Comparison of ENCODE assay signal across 23 cellular contexts in genomic region chr2:23555944-23556343, GRCh38.
"Had no signal": no experiment of that assay in that cellular context is flagged by ENCODE, and none has a peak within 500 bp of the region (broad histone marks: within the 10 kb centered on the region; RNA-seq: fewer than 3 reads in every experiment).

No MANE protein-coding gene starts in this region.

- DNase-seq: activated B cell treated with CpG ODN at 0.5 μM for 24 hours; activated CD4-positive, alpha-beta memory T cell treated with anti-CD3 and anti-CD28 coated beads for 36 hours; activated CD4-positive, alpha-beta T cell treated with anti-CD3 and anti-CD28 coated beads for 1 hour; activated CD4-positive, alpha-beta T cell treated with anti-CD3 and anti-CD28 coated beads, Interleukin-2, amount 10 ng/mL, durations not matched to agents 24 days and 14 days; activated CD8-positive, alpha-beta memory T cell treated with anti-CD3 and anti-CD28 coated beads for 24 hours; activated gamma-delta T cell; activated naive CD4-positive, alpha-beta T cell treated with anti-CD3 and anti-CD28 coated beads for 36 hours; activated T-cell treated with anti-CD3 and anti-CD28 coated beads, Interleukin-2, amount 50 U/mL, for 4 hours; amygdala; KG1; NCI-H1048; NCI-H187 treated with DMSO at 0.1 percent for 48 hours; NCI-H2081 treated with DMSO at 0.1 percent for 48 hours; NCI-H526 treated with DMSO at 0.1 percent for 48 hours; PC-3; T-cell; T-helper 2 cell; T1000 had no signal

- H3K36me3 ChIP-seq: cardiac muscle cell had no signal

- H3K9me3 Mint-ChIP-seq: activated B cell treated with CpG ODN at 0.5 μM for 24 hours; activated CD4-positive, alpha-beta memory T cell treated with anti-CD3 and anti-CD28 coated beads for 36 hours; activated CD4-positive, alpha-beta T cell treated with anti-CD3 and anti-CD28 coated beads, Interleukin-2, amount 10 ng/mL, durations not matched to agents 24 days and 14 days; activated naive CD4-positive, alpha-beta T cell treated with anti-CD3 and anti-CD28 coated beads for 36 hours; activated T-cell treated with anti-CD3 and anti-CD28 coated beads, Interleukin-2, amount 50 U/mL, for 4 hours; activated T-helper 17 cell treated with anti-CD3 and anti-CD28 coated beads, Interleukin-2, amount 50 U/mL, for 72 hours; brain; T-cell had no signal

- H3K27ac ChIP-seq: cardiac muscle cell, SK-N-MC had no signal

- H3K36me3 Mint-ChIP-seq: activated CD4-positive, alpha-beta memory T cell treated with anti-CD3 and anti-CD28 coated beads for 36 hours; activated naive CD8-positive, alpha-beta T cell; brain; T-cell had no signal

- H3K4me3 ChIP-seq: cardiac muscle cell, SK-N-MC had no signal

- H3K27me3 Mint-ChIP-seq: activated B cell treated with CpG ODN at 0.5 μM for 24 hours; activated CD4-positive, alpha-beta memory T cell treated with anti-CD3 and anti-CD28 coated beads for 36 hours; activated CD4-positive, alpha-beta T cell treated with anti-CD3 and anti-CD28 coated beads, Interleukin-2, amount 10 ng/mL, durations not matched to agents 24 days and 14 days; activated naive CD8-positive, alpha-beta T cell; activated T-helper 17 cell treated with anti-CD3 and anti-CD28 coated beads, Interleukin-2, amount 50 U/mL, for 72 hours; brain; T-cell had no signal

- H3K4me3 Mint-ChIP-seq: activated B cell treated with CpG ODN at 0.5 μM for 24 hours; activated CD4-positive, alpha-beta memory T cell treated with anti-CD3 and anti-CD28 coated beads for 36 hours; activated CD4-positive, alpha-beta T cell treated with anti-CD3 and anti-CD28 coated beads, Interleukin-2, amount 10 ng/mL, durations not matched to agents 24 days and 14 days; activated naive CD4-positive, alpha-beta T cell treated with anti-CD3 and anti-CD28 coated beads for 36 hours; activated naive CD8-positive, alpha-beta T cell; activated T-cell treated with anti-CD3 and anti-CD28 coated beads, Interleukin-2, amount 50 U/mL, for 4 hours; activated T-helper 17 cell treated with anti-CD3 and anti-CD28 coated beads, Interleukin-2, amount 50 U/mL, for 72 hours; brain; T-cell had no signal

- ATAC-seq: activated T-cell treated with anti-CD3 and anti-CD28 coated beads, Interleukin-2, amount 50 U/mL, for 4 hours; activated T-helper 17 cell treated with anti-CD3 and anti-CD28 coated beads, Interleukin-2, amount 50 U/mL, for 72 hours; PC-3; T-cell had no signal

- H3K4me1 Mint-ChIP-seq: activated B cell treated with CpG ODN at 0.5 μM for 24 hours; activated T-helper 17 cell treated with anti-CD3 and anti-CD28 coated beads, Interleukin-2, amount 50 U/mL, for 72 hours; T-cell had no signal

- H3K27ac Mint-ChIP-seq: activated B cell treated with CpG ODN at 0.5 μM for 24 hours; activated CD4-positive, alpha-beta memory T cell treated with anti-CD3 and anti-CD28 coated beads for 36 hours; activated CD4-positive, alpha-beta T cell treated with anti-CD3 and anti-CD28 coated beads, Interleukin-2, amount 10 ng/mL, durations not matched to agents 24 days and 14 days; activated naive CD4-positive, alpha-beta T cell treated with anti-CD3 and anti-CD28 coated beads for 36 hours; activated naive CD8-positive, alpha-beta T cell; T-cell had no signal
